8 cellular contexts compared by ENCODE assay signal in the genomic region with DNA sequence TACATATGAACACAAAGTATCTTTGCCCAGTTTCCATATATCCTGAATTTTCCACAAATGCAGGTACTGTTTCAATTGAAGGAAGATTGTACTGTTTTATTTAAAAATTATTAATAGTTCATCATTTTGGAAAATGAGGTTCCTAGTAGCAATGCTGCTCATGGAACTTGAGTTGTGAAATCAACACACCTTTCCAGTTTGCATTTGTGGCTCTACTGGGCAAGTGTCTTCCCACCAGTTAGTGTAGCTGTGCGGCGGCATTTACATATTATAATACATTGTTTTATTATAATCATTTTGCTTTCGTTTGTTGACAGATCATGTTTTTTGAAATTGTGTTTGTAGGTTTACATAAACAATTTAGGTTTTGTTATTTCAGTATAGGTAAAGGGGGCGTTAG. TPM values are rescaled to one million over a fixed set of nuclear protein-coding genes. Genes with fewer than 3 reads are reported as not detected.
DNase-seq lines count a peak whose midpoint lies in the region; ATAC-seq and TF ChIP-seq lines count a peak whose summit lies in the region.

No MANE protein-coding gene starts in this region.

- H3K27me3 ChIP-seq in liver (ENCODE audit: control insufficient read depth in 4 of 4, insufficient read depth in 4 of 4, low read length in 3 of 4) (no peaks in the 10 kb centered on the region), tibial artery (no peaks in the 10 kb centered on the region)

- no peaks in the 10 kb centered on the region for H3K9me3 Mint-ChIP-seq in activated T-cell treated with anti-CD3 and anti-CD28 coated beads, Interleukin-2, amount 50 U/mL, for 4 hours
- H3K9me3 Mint-ChIP-seq in activated naive CD8-positive, alpha-beta T cell treated with anti-CD3 and anti-CD28 coated beads, Interleukin-2, amount 10 ng/mL, durations not matched to agents 7 days and 5 days: no peaks in the 10 kb centered on the region

- no peak for TF ChIP-seq RAD21 in liver (IDR thresholded peaks at IDR 0.05)

- 42% methylated on average over 4 of the region's 4 CpGs for WGBS in liver

- intact Hi-C loops in tibial artery (cut with DNase I; ENCODE audit: low total_unique reads): no loop called here

- H3K4me1 ChIP-seq in liver (ENCODE audit: control insufficient read depth in 4 of 4, insufficient read depth in 4 of 4, low read length in 3 of 4) (peaks cover 2 to 35% (median 26%) of the 10 kb centered on the region in 4 donors), tibial artery (peaks cover 0 to 13% (median 2%) of the 10 kb centered on the region in 4 donors)

- peak overlapping the region; percentile 100 for H3K27ac Mint-ChIP-seq in activated naive CD8-positive, alpha-beta T cell treated with anti-CD3 and anti-CD28 coated beads, Interleukin-2, amount 10 ng/mL, durations not matched to agents 7 days and 5 days

- H3K27ac ChIP-seq in liver (ENCODE audit: low read depth in 1 of 2, low read length in 2 of 2) (peak overlapping the region; percentile 98 to 99), tibial artery (peak overlapping the region; percentile 99 to 100)

- H3K4me3 Mint-ChIP-seq in activated T-cell treated with anti-CD3 and anti-CD28 coated beads, Interleukin-2, amount 50 U/mL, for 4 hours: peak overlapping the region; percentile 94
- H3K4me3 Mint-ChIP-seq in activated naive CD8-positive, alpha-beta T cell treated with anti-CD3 and anti-CD28 coated beads, Interleukin-2, amount 10 ng/mL, durations not matched to agents 7 days and 5 days: peak overlapping the region; percentile 92

- H3K36me3 Mint-ChIP-seq in activated T-cell treated with anti-CD3 and anti-CD28 coated beads, Interleukin-2, amount 50 U/mL, for 4 hours (ENCODE audit: insufficient read depth): peaks cover 12% of the 10 kb centered on the region
- peaks cover 10% of the 10 kb centered on the region for H3K36me3 Mint-ChIP-seq in activated naive CD8-positive, alpha-beta T cell treated with anti-CD3 and anti-CD28 coated beads, Interleukin-2, amount 10 ng/mL, durations not matched to agents 7 days and 5 days

- DNase-seq in activated T-cell treated with anti-CD3 and anti-CD28 coated beads, Interleukin-2, amount 50 U/mL, for 4 hours: no peak
- DNase-seq in activated T-cell treated with anti-CD3 and anti-CD28 coated beads for 4 hours (no peak), tibial artery (no peak), glomerular visceral epithelial cell (ENCODE audit: extremely low spot score) (no peak)
- DNase-seq in activated naive CD8-positive, alpha-beta T cell treated with anti-CD3 and anti-CD28 coated beads, Interleukin-2, amount 10 ng/mL, durations not matched to agents 7 days and 5 days: no peak

- no peaks in the 10 kb centered on the region for H3K27me3 Mint-ChIP-seq in activated T-cell treated with anti-CD3 and anti-CD28 coated beads, Interleukin-2, amount 50 U/mL, for 4 hours (ENCODE audit: low read depth)
- no peaks in the 10 kb centered on the region for H3K27me3 Mint-ChIP-seq in activated naive CD8-positive, alpha-beta T cell treated with anti-CD3 and anti-CD28 coated beads, Interleukin-2, amount 10 ng/mL, durations not matched to agents 7 days and 5 days

- H3K4me1 Mint-ChIP-seq in activated T-cell treated with anti-CD3 and anti-CD28 coated beads, Interleukin-2, amount 50 U/mL, for 4 hours (ENCODE audit: low read depth): peaks cover 13% of the 10 kb centered on the region
- H3K4me1 Mint-ChIP-seq in activated naive CD8-positive, alpha-beta T cell treated with anti-CD3 and anti-CD28 coated beads, Interleukin-2, amount 10 ng/mL, durations not matched to agents 7 days and 5 days: peaks cover 6% of the 10 kb centered on the region

- H3K4me3 ChIP-seq in liver (ENCODE audit: low read depth in 1 of 3, low read length in 3 of 3) (peak overlapping the region; percentile 85 to 95 (median 91)), tibial artery (peak overlapping the region; percentile 18 to 72)

- TF ChIP-seq CTCF in liver (IDR thresholded peaks at IDR 0.05; ENCODE audit: low read depth, low read length, missing input control) (no peak), tibial artery (IDR thresholded peaks at IDR 0.05) (no peak)

- peak overlapping the region; percentile 86 to 87 for H3K9ac ChIP-seq in liver (ENCODE audit: low read depth in 1 of 2, low read length in 2 of 2)

- H3K9me3 ChIP-seq in liver (ENCODE audit: control insufficient read depth in 4 of 4, low read length in 3 of 4) (no peaks in the 10 kb centered on the region), tibial artery (no peaks in the 10 kb centered on the region)

- no peak for ATAC-seq in activated T-cell treated with anti-CD3 and anti-CD28 coated beads, Interleukin-2, amount 50 U/mL, for 4 hours
- ATAC-seq in activated naive CD8-positive, alpha-beta T cell treated with anti-CD3 and anti-CD28 coated beads, Interleukin-2, amount 10 ng/mL, durations not matched to agents 7 days and 5 days (ENCODE audit: low read depth): no peak
- ATAC-seq in GM18511 (IDR thresholded peaks at IDR 0.05; ENCODE audit: unreplicated experiment) (no peak), HG02840 (IDR thresholded peaks at IDR 0.05; ENCODE audit: low FRiP score, unreplicated experiment) (no peak)

- POLR2A ChIA-PET in activated naive CD8-positive, alpha-beta T cell treated with anti-CD3 and anti-CD28 coated beads, Interleukin-2, amount 10 ng/mL, durations not matched to agents 7 days and 5 days (lab: Charles Lee): interaction anchor here (0.6 to 0.7 kb wide), 3 partner anchors 9 to 1738 kb away, joined by 3 read pairs; no protein-coding TSS in a partner anchor

- H3K36me3 ChIP-seq in liver (ENCODE audit: control insufficient read depth in 4 of 4, insufficient read depth in 3 of 4, low read depth in 1 of 4, low read length in 3 of 4) (no peaks in the 10 kb centered on the region), tibial artery (peaks cover 0 to 7% (median 0%) of the 10 kb centered on the region in 3 donors)

TF ChIP-seq in liver, 16 proteins besides CTCF, POLR2A, EP300 and RAD21:
- no peak for TF ChIP-seq FOXA1 (IDR thresholded peaks at IDR 0.05)
- TF ChIP-seq GABPA (IDR thresholded peaks at IDR 0.05 in 1 of 2, conservative IDR thresholded peaks at IDR 0.05 in 1 of 2): no peak
- TF ChIP-seq, protein P1, sequence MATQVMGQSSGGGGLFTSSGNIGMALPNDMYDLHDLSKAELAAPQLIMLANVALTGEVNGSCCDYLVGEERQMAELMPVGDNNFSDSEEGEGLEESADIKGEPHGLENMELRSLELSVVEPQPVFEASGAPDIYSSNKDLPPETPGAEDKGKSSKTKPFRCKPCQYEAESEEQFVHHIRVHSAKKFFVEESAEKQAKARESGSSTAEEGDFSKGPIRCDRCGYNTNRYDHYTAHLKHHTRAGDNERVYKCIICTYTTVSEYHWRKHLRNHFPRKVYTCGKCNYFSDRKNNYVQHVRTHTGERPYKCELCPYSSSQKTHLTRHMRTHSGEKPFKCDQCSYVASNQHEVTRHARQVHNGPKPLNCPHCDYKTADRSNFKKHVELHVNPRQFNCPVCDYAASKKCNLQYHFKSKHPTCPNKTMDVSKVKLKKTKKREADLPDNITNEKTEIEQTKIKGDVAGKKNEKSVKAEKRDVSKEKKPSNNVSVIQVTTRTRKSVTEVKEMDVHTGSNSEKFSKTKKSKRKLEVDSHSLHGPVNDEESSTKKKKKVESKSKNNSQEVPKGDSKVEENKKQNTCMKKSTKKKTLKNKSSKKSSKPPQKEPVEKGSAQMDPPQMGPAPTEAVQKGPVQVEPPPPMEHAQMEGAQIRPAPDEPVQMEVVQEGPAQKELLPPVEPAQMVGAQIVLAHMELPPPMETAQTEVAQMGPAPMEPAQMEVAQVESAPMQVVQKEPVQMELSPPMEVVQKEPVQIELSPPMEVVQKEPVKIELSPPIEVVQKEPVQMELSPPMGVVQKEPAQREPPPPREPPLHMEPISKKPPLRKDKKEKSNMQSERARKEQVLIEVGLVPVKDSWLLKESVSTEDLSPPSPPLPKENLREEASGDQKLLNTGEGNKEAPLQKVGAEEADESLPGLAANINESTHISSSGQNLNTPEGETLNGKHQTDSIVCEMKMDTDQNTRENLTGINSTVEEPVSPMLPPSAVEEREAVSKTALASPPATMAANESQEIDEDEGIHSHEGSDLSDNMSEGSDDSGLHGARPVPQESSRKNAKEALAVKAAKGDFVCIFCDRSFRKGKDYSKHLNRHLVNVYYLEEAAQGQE (IDR thresholded peaks at IDR 0.05): no peak
- TF ChIP-seq EGR1 (IDR thresholded peaks at IDR 0.05; ENCODE audit: low read depth in 2 of 2): no peak
- TF ChIP-seq, protein P2, sequence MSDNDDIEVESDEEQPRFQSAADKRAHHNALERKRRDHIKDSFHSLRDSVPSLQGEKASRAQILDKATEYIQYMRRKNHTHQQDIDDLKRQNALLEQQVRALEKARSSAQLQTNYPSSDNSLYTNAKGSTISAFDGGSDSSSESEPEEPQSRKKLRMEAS (IDR thresholded peaks at IDR 0.05): no peak
- TF ChIP-seq HNF4G (IDR thresholded peaks at IDR 0.05): no peak
- TF ChIP-seq HNF4A (conservative IDR thresholded peaks at IDR 0.05): no peak
- TF ChIP-seq TAF1 (conservative IDR thresholded peaks at IDR 0.05): no peak
- no peak for TF ChIP-seq NR2F2 (IDR thresholded peaks at IDR 0.05)
- no peak for TF ChIP-seq FOXA2 (IDR thresholded peaks at IDR 0.05)
- no peak for TF ChIP-seq YY1 (IDR thresholded peaks at IDR 0.05)
- TF ChIP-seq, protein P3, sequence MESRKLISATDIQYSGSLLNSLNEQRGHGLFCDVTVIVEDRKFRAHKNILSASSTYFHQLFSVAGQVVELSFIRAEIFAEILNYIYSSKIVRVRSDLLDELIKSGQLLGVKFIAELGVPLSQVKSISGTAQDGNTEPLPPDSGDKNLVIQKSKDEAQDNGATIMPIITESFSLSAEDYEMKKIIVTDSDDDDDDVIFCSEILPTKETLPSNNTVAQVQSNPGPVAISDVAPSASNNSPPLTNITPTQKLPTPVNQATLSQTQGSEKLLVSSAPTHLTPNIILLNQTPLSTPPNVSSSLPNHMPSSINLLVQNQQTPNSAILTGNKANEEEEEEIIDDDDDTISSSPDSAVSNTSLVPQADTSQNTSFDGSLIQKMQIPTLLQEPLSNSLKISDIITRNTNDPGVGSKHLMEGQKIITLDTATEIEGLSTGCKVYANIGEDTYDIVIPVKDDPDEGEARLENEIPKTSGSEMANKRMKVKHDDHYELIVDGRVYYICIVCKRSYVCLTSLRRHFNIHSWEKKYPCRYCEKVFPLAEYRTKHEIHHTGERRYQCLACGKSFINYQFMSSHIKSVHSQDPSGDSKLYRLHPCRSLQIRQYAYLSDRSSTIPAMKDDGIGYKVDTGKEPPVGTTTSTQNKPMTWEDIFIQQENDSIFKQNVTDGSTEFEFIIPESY (IDR thresholded peaks at IDR 0.05): no peak

RNA-seq across cellular contexts. Expression of a gene that starts 2.0 kb away (rescaled TPM):
- total RNA-seq in activated T-cell treated with anti-CD3 and anti-CD28 coated beads, Interleukin-2, amount 50 U/mL, for 4 hours: 100 to 1,000 TPM; 460 to 635 (median 497) TPM
- 100 to 1,000 TPM; 213 to 225 TPM for total RNA-seq in activated naive CD8-positive, alpha-beta T cell treated with anti-CD3 and anti-CD28 coated beads, Interleukin-2, amount 10 ng/mL, durations not matched to agents 7 days and 5 days
- total RNA-seq in liver: 100 to 1,000 TPM; 119 to 216 TPM
- polyA plus RNA-seq in liver: 10 to 100 TPM; 48.4 to 52.3 TPM
